In genomic region chr17:77696720-77697460, GRCh38 we compare ENCODE assay signal across 13 cellular contexts.
A peak's percentile ranks its signal among the peaks of the same experiment; 100 is the strongest.
DNase-seq lines count a peak whose midpoint lies in the region; ATAC-seq and TF ChIP-seq lines count a peak whose summit lies in the region.
"Had no signal": no experiment of that assay in that cellular context is flagged by ENCODE, and none has a peak within 500 bp of the region (broad histone marks: within the 10 kb centered on the region; RNA-seq: fewer than 3 reads in every experiment).

No MANE protein-coding gene starts in this region.

- no peaks in the 10 kb centered on the region for H3K4me1 ChIP-seq in GM23248 (ENCODE audit: insufficient read depth)
- H3K4me1 ChIP-seq: adrenal gland had no signal

- peak overlapping the region in 26 of 59 donors; percentile 14 to 80 (median 54) for H3K27ac ChIP-seq in dorsolateral prefrontal cortex
- H3K27ac ChIP-seq in GM23248, result no peak overlapping the region
- H3K27ac ChIP-seq: adrenal gland, heart left ventricle had no signal

- WGBS in GM23248 (ENCODE audit: low coverage in 1 of 2, low lambda C conversion rate in 2 of 2, missing lambda C conversion rate in 2 of 2), 2 experiments, result 28 to 43% methylated on average over 9 to 15 of the region's 15 CpGs

- ATAC-seq in stimulated activated naive CD8-positive, alpha-beta T cell treated with anti-CD3 and anti-CD28 coated beads, Interleukin-15, amount 100 ng/mL, for 72 hours, result peak; percentile 5
- ATAC-seq in stimulated activated naive CD8-positive, alpha-beta T cell treated with anti-CD3 and anti-CD28 coated beads, Interleukin-15, Interleukin-2, amounts not matched to agents 100 U/mL and 50 U/mL, for 24 hours, result no peak
- ATAC-seq in GM18502 (IDR thresholded peaks at IDR 0.05; ENCODE audit: poor library complexity, unreplicated experiment), result no peak

- peak overlapping the region in 1 of 2 donors; percentile 36 for H3K4me3 Mint-ChIP-seq in stimulated activated naive CD8-positive, alpha-beta T cell treated with anti-CD3 and anti-CD28 coated beads, Interleukin-15, amount 100 ng/mL, for 72 hours
- H3K4me3 Mint-ChIP-seq: T-helper 2 cell treated with Interferon-gamma antibody and Interleukin-4, amounts not matched to agents 5 μg/mL and 100 μg/mL, for 36 hours had no signal

- peak overlapping the region in 35 of 59 donors; percentile 10 to 56 (median 32) for H3K4me3 ChIP-seq in dorsolateral prefrontal cortex
- no peak overlapping the region for H3K4me3 ChIP-seq in GM23248
- H3K4me3 ChIP-seq: adrenal gland had no signal

- H3K9ac ChIP-seq in GM23248, result no peak overlapping the region

- H3K27ac Mint-ChIP-seq in stimulated activated naive CD8-positive, alpha-beta T cell treated with anti-CD3 and anti-CD28 coated beads, Interleukin-15, amount 100 ng/mL, for 72 hours, result peak overlapping the region in 1 of 2 donors; percentile 76
- H3K27ac Mint-ChIP-seq: T-helper 2 cell treated with Interferon-gamma antibody and Interleukin-4, amounts not matched to agents 5 μg/mL and 100 μg/mL, for 36 hours had no signal

- in situ Hi-C loops in GM23248 (cut with MboI), result no loop called here

- H4K20me1 ChIP-seq in GM23248 (ENCODE audit: insufficient read depth), result no peaks in the 10 kb centered on the region

- H3K4me1 Mint-ChIP-seq in stimulated activated naive CD8-positive, alpha-beta T cell treated with anti-CD3 and anti-CD28 coated beads, Interleukin-15, amount 100 ng/mL, for 72 hours, result peaks cover 38% of the 10 kb centered on the region

- no peaks in the 10 kb centered on the region for H3K9me2 ChIP-seq in GM23248 (ENCODE audit: insufficient read depth)

- H3K9me3 ChIP-seq in GM23248 (ENCODE audit: low read depth), result no peaks in the 10 kb centered on the region
- H3K9me3 ChIP-seq: adrenal gland had no signal

- peaks cover 4 to 13% of the 10 kb centered on the region in 2 donors for H3K9me3 Mint-ChIP-seq in stimulated activated naive CD8-positive, alpha-beta T cell treated with anti-CD3 and anti-CD28 coated beads, Interleukin-15, amount 100 ng/mL, for 72 hours

- intact Hi-C loops in dorsolateral prefrontal cortex (cut with DNase I), result no loop called here

- DNase-seq in stimulated activated naive CD8-positive, alpha-beta T cell treated with anti-CD3 and anti-CD28 coated beads, Interleukin-15, amount 100 ng/mL, for 72 hours, result no peak
- no peak for DNase-seq in stimulated activated naive CD8-positive, alpha-beta T cell treated with anti-CD3 and anti-CD28 coated beads, Interleukin-15, Interleukin-2, amounts not matched to agents 100 U/mL and 50 U/mL, for 24 hours
- peak in 4 of 10 donors; percentile 15 to 71 (median 40) for DNase-seq in dorsolateral prefrontal cortex
- DNase-seq in mesenteric fat pad (ENCODE audit: low spot score), result peak; percentile 84
- no peak for DNase-seq in HuH-7 (ENCODE audit: low spot score)
- DNase-seq in EL, result no peak
- DNase-seq in GM23248, result no peak
- DNase-seq: occipital lobe; stimulated activated CD4-positive, alpha-beta T cell treated with anti-CD3 and anti-CD28 coated beads, Interleukin-4, amount 100 ng/mL, for 1 hour had no signal

- no peak overlapping the region for H2AFZ ChIP-seq in GM23248

- no peaks in the 10 kb centered on the region for H3K79me2 ChIP-seq in GM23248 (ENCODE audit: insufficient read depth)

- H3K27me3 ChIP-seq in dorsolateral prefrontal cortex (peaks cover 0 to 3% (median 0%) of the 10 kb centered on the region in 45 donors), GM23248 (replicated peaks; ENCODE audit: insufficient read depth) (peaks cover 52% of the 10 kb centered on the region)
- H3K27me3 ChIP-seq: adrenal gland had no signal

- H3K4me2 ChIP-seq in GM23248 (ENCODE audit: unreplicated experiment), result no peak overlapping the region

- TF ChIP-seq CTCF in dorsolateral prefrontal cortex (IDR thresholded peaks at IDR 0.05 in 54 of 56, conservative IDR thresholded peaks at IDR 0.05 in 2 of 56; ENCODE audit: low read depth in 1 of 56, partially characterized antibody in 56 of 56), result no peak

- H3F3A ChIP-seq in GM23248 (ENCODE audit: insufficient read depth), result no peaks in the 10 kb centered on the region

- no peaks in the 10 kb centered on the region for H3K36me3 ChIP-seq in GM23248 (ENCODE audit: low read depth)
- H3K36me3 ChIP-seq: adrenal gland, heart left ventricle had no signal

- peaks cover 38% of the 10 kb centered on the region for H3K27me3 Mint-ChIP-seq in stimulated activated naive CD8-positive, alpha-beta T cell treated with anti-CD3 and anti-CD28 coated beads, Interleukin-15, amount 100 ng/mL, for 72 hours
